ENCODE assay signal across 21 cellular contexts in genomic region chr11:119473226-119473625, GRCh38. TPM values are rescaled to one million over a fixed set of nuclear protein-coding genes. Genes with fewer than 3 reads are reported as not detected.
"Had no signal": no experiment of that assay in that cellular context is flagged by ENCODE, and none has a peak within 500 bp of the region (broad histone marks: within the 10 kb centered on the region; RNA-seq: fewer than 3 reads in every experiment).

No MANE protein-coding gene starts in this region.

- H3K27ac Mint-ChIP-seq: naive thymus-derived CD4-positive, alpha-beta T cell; nephron progenitor cell; stimulated activated naive B cell treated with anti-CD40 and anti-IgM and Interleukin-4, amounts not matched to agents 10 μg/mL and 1 μg/mL and 100 μg/mL, for 72 hours; stimulated activated naive CD8-positive, alpha-beta T cell treated with anti-CD3 and anti-CD28 coated beads, Interleukin-15, amount 100 ng/mL, for 72 hours had no signal

- H3K4me3 ChIP-seq: dorsolateral prefrontal cortex, hepatocyte, right atrium auricular region, sigmoid colon, skin epidermis, testis, tibial nerve, upper lobe of right lung had no signal

- H3K36me3 Mint-ChIP-seq: stimulated activated naive B cell treated with anti-CD40 and anti-IgM and Interleukin-4, amounts not matched to agents 10 μg/mL and 1 μg/mL and 100 μg/mL, for 72 hours had no signal

- H3K4me1 Mint-ChIP-seq: stimulated activated naive CD8-positive, alpha-beta T cell treated with anti-CD3 and anti-CD28 coated beads, Interleukin-15, amount 100 ng/mL, for 72 hours had no signal

- H3K4me1 ChIP-seq: testis, upper lobe of right lung had no signal

- H3K9me3 ChIP-seq: neutrophil, sigmoid colon, testis, upper lobe of right lung had no signal

- ATAC-seq: naive thymus-derived CD4-positive, alpha-beta T cell; stimulated activated naive B cell treated with anti-CD40 and anti-IgM and Interleukin-4, amounts not matched to agents 10 μg/mL and 1 μg/mL and 100 μg/mL, for 72 hours; upper lobe of right lung had no signal

- DNase-seq: cortex of kidney; effector memory CD4-positive, alpha-beta T cell; foreskin melanocyte; kidney glomerular epithelial cell; mammary epithelial cell; naive thymus-derived CD4-positive, alpha-beta T cell; nephron progenitor cell; posterior cingulate gyrus; sigmoid colon; stimulated activated CD4-positive, alpha-beta T cell treated with anti-CD3 and anti-CD28 coated beads, Interleukin-4, amount 100 ng/mL, for 4 hours; stimulated activated naive B cell treated with anti-CD40 and anti-IgM and Interleukin-4, amounts not matched to agents 10 μg/mL and 1 μg/mL and 100 μg/mL, for 72 hours; stimulated activated naive CD8-positive, alpha-beta T cell treated with anti-CD3 and anti-CD28 coated beads, Interleukin-15, amount 100 ng/mL, for 72 hours; testis; upper lobe of right lung had no signal

- H3K27me3 ChIP-seq: dorsolateral prefrontal cortex, hepatocyte, right atrium auricular region, sigmoid colon, testis, tibial nerve had no signal

- H3K4me3 Mint-ChIP-seq: naive thymus-derived CD4-positive, alpha-beta T cell; nephron progenitor cell; stimulated activated naive B cell treated with anti-CD40 and anti-IgM and Interleukin-4, amounts not matched to agents 10 μg/mL and 1 μg/mL and 100 μg/mL, for 72 hours; stimulated activated naive CD8-positive, alpha-beta T cell treated with anti-CD3 and anti-CD28 coated beads, Interleukin-15, amount 100 ng/mL, for 72 hours had no signal

- H3K36me3 ChIP-seq: neutrophil, right atrium auricular region, sigmoid colon, tibial nerve, upper lobe of right lung had no signal

RNA-seq across cellular contexts. Expression of gene THY1, which starts 50.3 kb away (rescaled TPM):
- total RNA-seq: pulmonary artery endothelial cell had no signal
